12 cellular contexts compared by ENCODE assay signal in genomic region chr12:45893240-45893639, GRCh38.
DNase-seq lines count a peak whose midpoint lies in the region; ATAC-seq and TF ChIP-seq lines count a peak whose summit lies in the region.
"Had no signal": no experiment of that assay in that cellular context is flagged by ENCODE, and none has a peak within 500 bp of the region (broad histone marks: within the 10 kb centered on the region; RNA-seq: fewer than 3 reads in every experiment).

No MANE protein-coding gene starts in this region.

- H3K36me3 Mint-ChIP-seq in activated CD8-positive, alpha-beta T cell treated with anti-CD3 and anti-CD28 coated beads for 36 hours (ENCODE audit: low read depth) = peaks cover 43% of the 10 kb centered on the region
- H3K36me3 Mint-ChIP-seq in activated CD8-positive, alpha-beta T cell treated with anti-CD3 and anti-CD28 coated beads, Interleukin-2, amount 10 ng/mL, durations not matched to agents 7 days and 5 days (ENCODE audit: low read depth) = peaks cover 60% of the 10 kb centered on the region

- no peak overlapping the region for H3K27ac ChIP-seq in OCI-LY3 (ENCODE audit: low read length)
- H3K27ac ChIP-seq: BLaER1, esophagus muscularis mucosa had no signal

- peak; percentile 11 for DNase-seq in activated CD8-positive, alpha-beta T cell treated with anti-CD3 and anti-CD28 coated beads for 36 hours
- no peak for DNase-seq in activated CD8-positive, alpha-beta T cell treated with anti-CD3 and anti-CD28 coated beads, Interleukin-2, amount 10 ng/mL, durations not matched to agents 7 days and 5 days
- DNase-seq in fibroblast of mammary gland (ENCODE audit: low read depth) (peak; percentile 34), stromal cell of bone marrow (ENCODE audit: low read depth) (peak; percentile 3), NCI-H226 (no peak)
- no peak for DNase-seq in activated CD4-positive, alpha-beta T cell treated with anti-CD3 and anti-CD28 coated beads for 48 hours
- DNase-seq: activated CD4-positive, alpha-beta T cell treated with anti-CD3 and anti-CD28 coated beads, Interleukin-2, amount 10 ng/mL, durations not matched to agents 7 days and 5 days had no signal

- H4K20me1 ChIP-seq in OCI-LY3 (ENCODE audit: insufficient read depth, low read length) = no peaks in the 10 kb centered on the region
- H4K20me1 ChIP-seq: BLaER1 had no signal

- H3K4me2 ChIP-seq in OCI-LY3 (ENCODE audit: low read length) = no peak overlapping the region
- H3K4me2 ChIP-seq: BLaER1 had no signal

- peaks cover 28% of the 10 kb centered on the region for H3K4me1 Mint-ChIP-seq in activated CD8-positive, alpha-beta T cell treated with anti-CD3 and anti-CD28 coated beads for 36 hours (ENCODE audit: low read depth)
- H3K4me1 Mint-ChIP-seq in activated CD8-positive, alpha-beta T cell treated with anti-CD3 and anti-CD28 coated beads, Interleukin-2, amount 10 ng/mL, durations not matched to agents 7 days and 5 days (ENCODE audit: low read depth) = peaks cover 18% of the 10 kb centered on the region
- H3K4me1 Mint-ChIP-seq: memory B cell had no signal

- H3K27me3 Mint-ChIP-seq in activated CD8-positive, alpha-beta T cell treated with anti-CD3 and anti-CD28 coated beads for 36 hours = no peaks in the 10 kb centered on the region
- H3K27me3 Mint-ChIP-seq in activated CD8-positive, alpha-beta T cell treated with anti-CD3 and anti-CD28 coated beads, Interleukin-2, amount 10 ng/mL, durations not matched to agents 7 days and 5 days (ENCODE audit: low read depth) = no peaks in the 10 kb centered on the region
- H3K27me3 Mint-ChIP-seq: activated CD4-positive, alpha-beta T cell treated with anti-CD3 and anti-CD28 coated beads, Interleukin-2, amount 10 ng/mL, durations not matched to agents 7 days and 5 days; memory B cell had no signal

- CTCF ChIA-PET in activated CD8-positive, alpha-beta T cell treated with anti-CD3 and anti-CD28 coated beads for 36 hours (lab: Charles Lee) = interaction anchor here (0.9 to 1.1 kb wide), 2 partner anchors 48 to 349 kb away, joined by 3 read pairs; no protein-coding TSS in a partner anchor
- CTCF ChIA-PET in activated CD8-positive, alpha-beta T cell treated with anti-CD3 and anti-CD28 coated beads, Interleukin-2, amount 10 ng/mL, durations not matched to agents 7 days and 5 days (lab: Charles Lee) = interaction anchor here (1.0 kb wide), 1 partner anchor 20 kb away, joined by 3 read pairs; no protein-coding TSS in a partner anchor

- H3K4me1 ChIP-seq in OCI-LY3 (ENCODE audit: low read length) = peaks cover 11% of the 10 kb centered on the region
- H3K4me1 ChIP-seq: BLaER1, esophagus muscularis mucosa had no signal

- peaks cover 29% of the 10 kb centered on the region for H3K36me3 ChIP-seq in OCI-LY3 (replicated peaks; ENCODE audit: low read depth, low read length)

- no peaks in the 10 kb centered on the region for H3K9me3 ChIP-seq in OCI-LY3 (ENCODE audit: insufficient read depth, low read length)
- H3K9me3 ChIP-seq: BLaER1, esophagus muscularis mucosa had no signal

- peak; percentile 45 for ATAC-seq in activated CD8-positive, alpha-beta T cell treated with anti-CD3 and anti-CD28 coated beads for 36 hours
- no peak for ATAC-seq in activated CD8-positive, alpha-beta T cell treated with anti-CD3 and anti-CD28 coated beads, Interleukin-2, amount 10 ng/mL, durations not matched to agents 7 days and 5 days
- ATAC-seq in GM18909 (IDR thresholded peaks at IDR 0.05; ENCODE audit: poor library complexity, unreplicated experiment) = no peak

- no peak overlapping the region for H3K9ac ChIP-seq in OCI-LY3 (ENCODE audit: low read length)
- H3K9ac ChIP-seq: BLaER1 had no signal

- POLR2A ChIA-PET in activated CD8-positive, alpha-beta T cell treated with anti-CD3 and anti-CD28 coated beads for 36 hours (lab: Charles Lee) = interaction anchor here (0.9 kb wide), 1 partner anchor 14 kb away, joined by 3 read pairs; no protein-coding TSS in a partner anchor
- POLR2A ChIA-PET in activated CD8-positive, alpha-beta T cell treated with anti-CD3 and anti-CD28 coated beads, Interleukin-2, amount 10 ng/mL, durations not matched to agents 7 days and 5 days (lab: Charles Lee) = no interaction called here

- no peak overlapping the region for H3K4me3 Mint-ChIP-seq in activated CD8-positive, alpha-beta T cell treated with anti-CD3 and anti-CD28 coated beads for 36 hours
- no peak overlapping the region for H3K4me3 Mint-ChIP-seq in activated CD8-positive, alpha-beta T cell treated with anti-CD3 and anti-CD28 coated beads, Interleukin-2, amount 10 ng/mL, durations not matched to agents 7 days and 5 days
- H3K4me3 Mint-ChIP-seq: activated CD4-positive, alpha-beta T cell treated with anti-CD3 and anti-CD28 coated beads, Interleukin-2, amount 10 ng/mL, durations not matched to agents 7 days and 5 days; memory B cell had no signal

- peaks cover 3% of the 10 kb centered on the region for H3K9me3 Mint-ChIP-seq in activated CD8-positive, alpha-beta T cell treated with anti-CD3 and anti-CD28 coated beads for 36 hours
- no peaks in the 10 kb centered on the region for H3K9me3 Mint-ChIP-seq in activated CD8-positive, alpha-beta T cell treated with anti-CD3 and anti-CD28 coated beads, Interleukin-2, amount 10 ng/mL, durations not matched to agents 7 days and 5 days (ENCODE audit: insufficient read depth)
- H3K9me3 Mint-ChIP-seq: activated CD4-positive, alpha-beta T cell treated with anti-CD3 and anti-CD28 coated beads, Interleukin-2, amount 10 ng/mL, durations not matched to agents 7 days and 5 days had no signal

- H2AFZ ChIP-seq in OCI-LY3 (ENCODE audit: low read depth, low read length) = no peak overlapping the region

- H3K4me3 ChIP-seq in OCI-LY3 (ENCODE audit: low read length) = no peak overlapping the region
- H3K4me3 ChIP-seq in fibroblast of mammary gland (ENCODE audit: control insufficient read depth, low read depth, low read length) = no peak overlapping the region
- H3K4me3 ChIP-seq: BLaER1, esophagus muscularis mucosa had no signal

- intact Hi-C loops in activated CD8-positive, alpha-beta T cell treated with anti-CD3 and anti-CD28 coated beads for 36 hours (cut with micrococcal nuclease) = no loop called here

- no peaks in the 10 kb centered on the region for H3K27me3 ChIP-seq in OCI-LY3 (ENCODE audit: low read depth, low read length)
- H3K27me3 ChIP-seq: BLaER1, esophagus muscularis mucosa had no signal

- no peak for TF ChIP-seq CTCF in activated CD8-positive, alpha-beta T cell treated with anti-CD3 and anti-CD28 coated beads for 36 hours (IDR thresholded peaks at IDR 0.05)
- TF ChIP-seq CTCF in OCI-LY3 (IDR thresholded peaks at IDR 0.05; ENCODE audit: low read depth, low read length) (peak; percentile 26; the same call in 1 of the 2 replicates), fibroblast of mammary gland (conservative IDR thresholded peaks at IDR 0.05; ENCODE audit: control insufficient read depth, insufficient read depth, low read depth, low read length) (peak; percentile 38)

- no peaks in the 10 kb centered on the region for H3K79me2 ChIP-seq in OCI-LY3 (ENCODE audit: low read length)

- no peak overlapping the region for H3K27ac Mint-ChIP-seq in activated CD8-positive, alpha-beta T cell treated with anti-CD3 and anti-CD28 coated beads for 36 hours
- H3K27ac Mint-ChIP-seq in activated CD8-positive, alpha-beta T cell treated with anti-CD3 and anti-CD28 coated beads, Interleukin-2, amount 10 ng/mL, durations not matched to agents 7 days and 5 days = no peak overlapping the region
- H3K27ac Mint-ChIP-seq: activated CD4-positive, alpha-beta T cell treated with anti-CD3 and anti-CD28 coated beads, Interleukin-2, amount 10 ng/mL, durations not matched to agents 7 days and 5 days; memory B cell had no signal

Comparison
In these comparisons a context has a peak if more than half of its experiments do, and no peak if none do; other contexts are left out.
1. DNase-seq: peak in activated CD8-positive, alpha-beta T cell treated with anti-CD3 and anti-CD28 coated beads for 36 hours (single experiment), fibroblast of mammary gland (single experiment) and stromal cell of bone marrow (single experiment); none in activated CD8-positive, alpha-beta T cell treated with anti-CD3 and anti-CD28 coated beads, Interleukin-2, amount 10 ng/mL, durations not matched to agents 7 days and 5 days (single experiment), NCI-H226 (single experiment) and activated CD4-positive, alpha-beta T cell treated with anti-CD3 and anti-CD28 coated beads for 48 hours (single experiment).